In genomic region chrX:137363559-137363958, GRCh38 we compare ENCODE assay signal across 1 cellular context.
TF ChIP-seq lines count a peak whose summit lies in the region.

No MANE protein-coding gene starts in this region.

TF ChIP-seq in GM23338, 12 proteins besides CTCF, POLR2A, EP300 and RAD21 (continued from another document):
- TF ChIP-seq ZNF462 (CRISPR knock-in tag; IDR thresholded peaks at IDR 0.05) (no peak), EZH2 (IDR thresholded peaks at IDR 0.05; ENCODE audit: low read depth, unreplicated experiment) (no peak), REST (IDR thresholded peaks at IDR 0.05; ENCODE audit: unreplicated experiment) (no peak), CREB1 (CRISPR knock-in tag; IDR thresholded peaks at IDR 0.05; ENCODE audit: low read depth) (no peak), NANOG (IDR thresholded peaks at IDR 0.05; ENCODE audit: borderline replicate concordance) (no peak), EZH2phosphoT487 (IDR thresholded peaks at IDR 0.05; ENCODE audit: unreplicated experiment) (no peak)
- TF ChIP-seq, protein P1, sequence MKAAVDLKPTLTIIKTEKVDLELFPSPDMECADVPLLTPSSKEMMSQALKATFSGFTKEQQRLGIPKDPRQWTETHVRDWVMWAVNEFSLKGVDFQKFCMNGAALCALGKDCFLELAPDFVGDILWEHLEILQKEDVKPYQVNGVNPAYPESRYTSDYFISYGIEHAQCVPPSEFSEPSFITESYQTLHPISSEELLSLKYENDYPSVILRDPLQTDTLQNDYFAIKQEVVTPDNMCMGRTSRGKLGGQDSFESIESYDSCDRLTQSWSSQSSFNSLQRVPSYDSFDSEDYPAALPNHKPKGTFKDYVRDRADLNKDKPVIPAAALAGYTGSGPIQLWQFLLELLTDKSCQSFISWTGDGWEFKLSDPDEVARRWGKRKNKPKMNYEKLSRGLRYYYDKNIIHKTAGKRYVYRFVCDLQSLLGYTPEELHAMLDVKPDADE (IDR thresholded peaks at IDR 0.05) = no peak
